Comparison of ENCODE assay signal across 9 cellular contexts in the genomic region with DNA sequence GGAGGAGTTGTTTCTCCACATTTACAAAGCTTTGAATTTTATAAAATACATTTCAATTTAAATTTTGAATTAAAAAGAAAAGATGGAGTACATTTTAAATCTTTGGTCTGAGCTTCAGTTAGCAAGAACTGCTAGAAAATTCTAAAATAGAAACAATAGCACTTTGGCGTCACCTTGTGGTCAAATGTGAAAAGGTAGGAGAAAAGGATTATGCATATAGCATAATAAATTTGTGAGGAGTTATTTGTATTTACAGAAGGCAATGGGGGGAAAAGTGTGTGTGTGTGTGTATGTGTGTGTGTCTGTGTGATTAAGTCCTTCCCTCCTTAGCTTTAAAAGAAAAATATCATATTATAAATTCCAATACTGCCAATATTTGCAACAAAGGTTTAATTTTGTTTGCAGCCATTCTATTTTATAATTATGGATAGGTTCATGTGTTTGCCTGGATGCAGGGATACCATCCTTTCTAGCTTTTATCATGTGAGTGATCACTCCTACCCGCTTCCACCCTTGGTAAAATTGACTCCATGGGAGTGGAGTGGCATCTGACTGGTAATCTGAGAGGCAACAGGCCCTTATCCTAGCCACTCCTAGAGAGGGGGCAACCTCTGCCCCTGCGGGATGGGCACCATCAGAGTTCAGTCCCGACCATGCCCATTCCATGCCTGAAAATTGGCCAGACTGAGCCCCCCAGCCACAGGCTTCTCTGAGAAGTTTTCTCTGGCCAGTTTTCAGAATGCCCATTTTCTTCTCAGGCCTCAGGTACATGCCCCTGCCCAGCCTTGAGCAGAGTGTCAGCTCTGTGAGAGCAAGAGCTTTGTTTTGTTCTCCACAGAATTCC. TPM values are rescaled to one million over a fixed set of nuclear protein-coding genes. Genes with fewer than 3 reads are reported as not detected.
DNase-seq lines count a peak whose midpoint lies in the region; ATAC-seq and TF ChIP-seq lines count a peak whose summit lies in the region.
"Had no signal": no experiment of that assay in that cellular context is flagged by ENCODE, and none has a peak within 500 bp of the region (broad histone marks: within the 10 kb centered on the region; RNA-seq: fewer than 3 reads in every experiment).

No MANE protein-coding gene starts in this region.

- H3K27me3 ChIP-seq in RWPE2 (ENCODE audit: insufficient read depth, poor library complexity, severe bottlenecking): no peaks in the 10 kb centered on the region
- H3K27me3 ChIP-seq in endodermal cell (ENCODE audit: control insufficient read depth, insufficient read depth, low read length, poor library complexity, severe bottlenecking): no peaks in the 10 kb centered on the region

- no peak overlapping the region for H3K9ac ChIP-seq in endodermal cell (ENCODE audit: extremely low read depth, low read length, poor library complexity, severe bottlenecking)

- peaks cover 7% of the 10 kb centered on the region for H3K36me3 ChIP-seq in RWPE2 (ENCODE audit: low read depth)
- peaks cover 24% of the 10 kb centered on the region for H3K36me3 ChIP-seq in endodermal cell (ENCODE audit: control insufficient read depth, insufficient read depth, low read length)

- H3K4me1 ChIP-seq in RWPE2 (ENCODE audit: insufficient read depth, poor library complexity, severe bottlenecking): no peaks in the 10 kb centered on the region
- H3K4me1 ChIP-seq in endodermal cell (ENCODE audit: control insufficient read depth, insufficient read depth, low read length): no peaks in the 10 kb centered on the region

- H3K4me1 Mint-ChIP-seq in endodermal cell: peaks cover 7% of the 10 kb centered on the region

- H3K27ac ChIP-seq in RWPE2 (ENCODE audit: poor library complexity, severe bottlenecking) (no peak overlapping the region), endodermal cell (ENCODE audit: low read depth, low read length) (no peak overlapping the region)

- no peak overlapping the region for H3K4me3 Mint-ChIP-seq in endodermal cell

- peaks cover 26% of the 10 kb centered on the region for H3K36me3 Mint-ChIP-seq in endodermal cell (ENCODE audit: low read depth)

- no peaks in the 10 kb centered on the region for H3K27me3 Mint-ChIP-seq in endodermal cell (ENCODE audit: insufficient read depth)

- TF ChIP-seq CTCF in LNCaP clone FGC (IDR thresholded peaks at IDR 0.05; ENCODE audit: control insufficient read depth, extremely low read depth, insufficient read depth) (peak; percentile 77), RWPE2 (IDR thresholded peaks at IDR 0.05; ENCODE audit: poor library complexity, severe bottlenecking) (peak; percentile 99), endodermal cell (conservative IDR thresholded peaks at IDR 0.05) (peak; percentile 96)

- H3K9me3 ChIP-seq in RWPE2 (ENCODE audit: severe bottlenecking): no peaks in the 10 kb centered on the region
- H3K9me3 ChIP-seq in endodermal cell (ENCODE audit: control insufficient read depth, low read length): peaks cover 29% of the 10 kb centered on the region

- no peak overlapping the region for H3K27ac Mint-ChIP-seq in endodermal cell

- H3K4me3 ChIP-seq in LNCaP clone FGC (ENCODE audit: low read depth, low read length): no peak overlapping the region
- H3K4me3 ChIP-seq in RWPE2 (ENCODE audit: severe bottlenecking): no peak overlapping the region
- no peak overlapping the region for H3K4me3 ChIP-seq in endodermal cell (ENCODE audit: low read length)

- WGBS in endodermal cell (ENCODE audit: insufficient coverage in 1 of 2, insufficient read length in 1 of 2), 2 experiments: 39 to 42% methylated on average over 3 to 4 of the region's 4 CpGs

- ATAC-seq in GM18907 (IDR thresholded peaks at IDR 0.05; ENCODE audit: unreplicated experiment): peak; percentile 72
- ATAC-seq in RWPE2 (ENCODE audit: low read depth): peak; percentile 62
- ATAC-seq in HG02759 (IDR thresholded peaks at IDR 0.05; ENCODE audit: unreplicated experiment): no peak

- H3K9me3 Mint-ChIP-seq in endodermal cell: peaks cover 14% of the 10 kb centered on the region

- peak; percentile 55 for DNase-seq in COLO829 (ENCODE audit: low spot score)
- DNase-seq in LNCaP clone FGC (ENCODE audit: low read depth): no peak
- DNase-seq in RWPE2 (ENCODE audit: low spot score): no peak
- peak; percentile 59 for DNase-seq in endodermal cell
- DNase-seq in midbrain (lab: John Stamatoyannopoulos, UW): peak; percentile 82
- no peak for DNase-seq in GDM1 (lab: John Stamatoyannopoulos, UW)

RNA-seq across cellular contexts. Expression of a gene that starts 13.6 kb away (rescaled TPM):
- total RNA-seq in endodermal cell: 10 to 100 TPM; 73.7 to 75.6 TPM
- polyA plus RNA-seq in endodermal cell (2013, experiment 1 of 2): 58.3 TPM
- polyA plus RNA-seq in endodermal cell (2013, experiment 2 of 2): 53.9 TPM
- total RNA-seq: T-helper 1 cell treated with Interleukin-12 subunit alpha and Interleukin-12 subunit beta and Interleukin-4 antibody, amounts not matched to agents 30 ng/mL and 1 ng/mL, for 36 hours had no signal

RNA-seq across cellular contexts. Expression of a gene that starts 20.4 kb away (rescaled TPM):
- 10 to 100 TPM; 28.3 to 39.6 TPM for total RNA-seq in endodermal cell
- 18.2 TPM for polyA plus RNA-seq in endodermal cell (2013, experiment 1 of 2)
- polyA plus RNA-seq in endodermal cell (2013, experiment 2 of 2): 18.9 TPM

Comparison
In these comparisons a context has a peak if more than half of its experiments do, and no peak if none do; other contexts are left out.
1. DNase-seq: peak in COLO829 (single experiment), endodermal cell (single experiment) and midbrain (single experiment); none in LNCaP clone FGC (single experiment), RWPE2 (single experiment) and GDM1 (single experiment).
2. Peak in every context shown above with its lines, with median percentiles within 50 percentile points of each other: CTCF ChIP-seq.